In the genomic region with DNA sequence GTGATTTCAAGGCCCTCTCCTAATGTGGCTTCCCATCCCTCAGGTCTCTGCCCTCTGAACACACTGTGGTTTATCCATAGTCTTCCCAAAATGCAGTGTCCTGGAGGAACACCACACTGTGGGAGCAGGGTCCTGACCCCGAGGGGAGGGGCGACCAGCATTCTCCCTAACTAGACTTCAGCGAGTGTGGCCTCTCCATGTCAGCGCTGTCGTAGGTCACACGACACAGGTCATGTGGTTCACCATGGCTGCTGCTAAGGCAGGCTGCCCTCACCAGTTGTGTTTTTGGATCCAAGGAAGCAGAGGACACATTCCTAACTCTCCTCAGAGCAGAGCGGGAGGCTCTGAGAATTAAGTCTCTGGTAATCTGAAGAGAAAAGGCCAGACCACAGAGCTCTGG, we compare ENCODE assay signal across 17 cellular contexts. TPM values are rescaled to one million over a fixed set of nuclear protein-coding genes. Genes with fewer than 3 reads are reported as not detected.
DNase-seq lines count a peak whose midpoint lies in the region; ATAC-seq, FAIRE-seq and TF ChIP-seq lines count a peak whose summit lies in the region.
"Had no signal": no experiment of that assay in that cellular context is flagged by ENCODE, and none has a peak within 500 bp of the region (broad histone marks: within the 10 kb centered on the region; RNA-seq: fewer than 3 reads in every experiment).

No MANE protein-coding gene starts in this region.

- H3K9me3 ChIP-seq in cardiac muscle cell (ENCODE audit: low read depth) (no peaks in the 10 kb centered on the region), esophagus muscularis mucosa (no peaks in the 10 kb centered on the region), parathyroid adenoma (ENCODE audit: control insufficient read depth, low read length) (no peaks in the 10 kb centered on the region), vagina (no peaks in the 10 kb centered on the region)
- H3K9me3 ChIP-seq: body of pancreas, Peyer's patch had no signal

- no peak for TF ChIP-seq EP300 in esophagus muscularis mucosa (IDR thresholded peaks at IDR 0.05)

- no peak for TF ChIP-seq CTCF in cardiac muscle cell (IDR thresholded peaks at IDR 0.05; ENCODE audit: low read depth, low read length)
- TF ChIP-seq CTCF in esophagus muscularis mucosa (IDR thresholded peaks at IDR 0.05) = no peak
- no peak for TF ChIP-seq CTCF in parathyroid adenoma (IDR thresholded peaks at IDR 0.05)
- no peak for TF ChIP-seq CTCF in vagina (IDR thresholded peaks at IDR 0.05)
- no peak for TF ChIP-seq CTCF in D721Med (IDR thresholded peaks at IDR 0.05; ENCODE audit: insufficient read depth, missing control alignments)

- peaks cover 31% of the 10 kb centered on the region for H3K36me3 ChIP-seq in cardiac muscle cell
- peaks cover 23 to 80% (median 54%) of the 10 kb centered on the region in 4 donors for H3K36me3 ChIP-seq in esophagus muscularis mucosa
- H3K36me3 ChIP-seq in parathyroid adenoma (ENCODE audit: control insufficient read depth, insufficient read depth, low read length) = no peaks in the 10 kb centered on the region
- peaks cover 0 to 47% of the 10 kb centered on the region in 2 donors for H3K36me3 ChIP-seq in vagina

- no peak for ATAC-seq in GM21360 (IDR thresholded peaks at IDR 0.05; ENCODE audit: unreplicated experiment)
- ATAC-seq: body of pancreas; naive thymus-derived CD8-positive, alpha-beta T cell had no signal

- peak overlapping the region; percentile 97 for H3K27ac ChIP-seq in cardiac muscle cell
- peak overlapping the region; percentile 90 to 95 (median 94) for H3K27ac ChIP-seq in esophagus muscularis mucosa (replicated peaks in 1 of 4)
- H3K27ac ChIP-seq in parathyroid adenoma = peak overlapping the region; percentile 15
- H3K27ac ChIP-seq in vagina = peak overlapping the region; percentile 20
- H3K27ac ChIP-seq: body of pancreas had no signal

- no peak for TF ChIP-seq POLR2A in esophagus muscularis mucosa (IDR thresholded peaks at IDR 0.05; ENCODE audit: low read depth)
- no peak for TF ChIP-seq POLR2A in vagina (IDR thresholded peaks at IDR 0.05)

- peaks cover 13% of the 10 kb centered on the region for H3K79me2 ChIP-seq in parathyroid adenoma

- WGBS in esophagus muscularis mucosa = 81% methylated on average over 7 of the region's 7 CpGs

- no peak overlapping the region for H3K9ac ChIP-seq in parathyroid adenoma

- H3K4me3 ChIP-seq in cardiac muscle cell (no peak overlapping the region), esophagus muscularis mucosa (no peak overlapping the region), parathyroid adenoma (ENCODE audit: low read depth, low read length) (no peak overlapping the region), vagina (no peak overlapping the region)
- H3K4me3 ChIP-seq: body of pancreas, Peyer's patch had no signal

- H3K4me1 ChIP-seq in cardiac muscle cell (ENCODE audit: low read depth) (peaks cover 40% of the 10 kb centered on the region), esophagus muscularis mucosa (peaks cover 50 to 60% (median 56%) of the 10 kb centered on the region in 4 donors), parathyroid adenoma (peaks cover 5% of the 10 kb centered on the region), vagina (peaks cover 31% of the 10 kb centered on the region)

- intact Hi-C loops in cardiac septum (cut with DNase I) = loop anchor here (5.0 to 10.0 kb wide), 2 partner anchors 140 to 288 kb away; partner anchors contain the start of genes ALKBH2 and UNG
- intact Hi-C loops in esophagus muscularis mucosa (cut with DNase I) = loop anchor here (10.0 kb wide), 1 partner anchor 148 kb away; no protein-coding TSS in a partner anchor
- intact Hi-C loops in vagina (cut with DNase I) = loop anchor here (10.0 kb wide), 1 partner anchor 48 kb away; the partner anchor contains the start of gene SSH1

- no peak overlapping the region for H2AFZ ChIP-seq in parathyroid adenoma

- no peaks in the 10 kb centered on the region for H3K27me3 ChIP-seq in cardiac muscle cell
- H3K27me3 ChIP-seq in esophagus muscularis mucosa = no peaks in the 10 kb centered on the region
- H3K27me3 ChIP-seq in parathyroid adenoma (ENCODE audit: control insufficient read depth, insufficient read depth, low read length) = no peaks in the 10 kb centered on the region
- no peaks in the 10 kb centered on the region for H3K27me3 ChIP-seq in vagina
- H3K27me3 ChIP-seq: body of pancreas, Peyer's patch had no signal

- FAIRE-seq in D721Med (lab: Jason Lieb, UNC) = no peak

- no peak overlapping the region for H3K4me2 ChIP-seq in parathyroid adenoma (ENCODE audit: low read length)

- DNase-seq in cardiac muscle cell (ENCODE audit: low read depth in 1 of 2, low spot score in 1 of 2) (no peak), cardiac septum (ENCODE audit: low spot score) (no peak), esophagus muscularis mucosa (ENCODE audit: extremely low spot score) (no peak), vagina (ENCODE audit: extremely low spot score in 2 of 2) (no peak), D721Med (ENCODE audit: insufficient read length, low spot score) (no peak), HCEC 1CT (no peak)
- DNase-seq: body of pancreas; effector memory CD4-positive, alpha-beta T cell; GDM1; KG1; naive thymus-derived CD8-positive, alpha-beta T cell; NCI-H1048; NCI-H2107; stimulated activated CD4-positive, alpha-beta T cell treated with anti-CD3 and anti-CD28 coated beads, Interleukin-2, amount 100 ng/mL, for 48 hours had no signal

RNA-seq across cellular contexts. Expression of gene SSH1, which starts 50.5 kb away (rescaled TPM):
- total RNA-seq in cardiac muscle cell (15.9 and 26.1 TPM in 2 replicates), cardiac septum (50.6 TPM), esophagus muscularis mucosa (10 to 100 TPM; 14.1 to 40.9 (median 28.7) TPM), vagina (38.1 TPM)
- 17.7 and 19.1 TPM in 2 replicates for polyA plus RNA-seq in cardiac muscle cell

Comparison
In these comparisons a context has a peak if more than half of its experiments do, and no peak if none do; other contexts are left out.
1. H3K27ac ChIP-seq: peak in every context shown above with its lines; median percentile 97 in cardiac muscle cell; 94 in esophagus muscularis mucosa; 20 in vagina; 15 in parathyroid adenoma.